ENCODE assay signal across 20 cellular contexts in genomic region chr19:39940221-39940833, GRCh38. TPM values are rescaled to one million over a fixed set of nuclear protein-coding genes. Genes with fewer than 3 reads are reported as not detected.
DNase-seq lines count a peak whose midpoint lies in the region; ATAC-seq, FAIRE-seq and TF ChIP-seq lines count a peak whose summit lies in the region.
"Had no signal": no experiment of that assay in that cellular context is flagged by ENCODE, and none has a peak within 500 bp of the region (broad histone marks: within the 10 kb centered on the region; RNA-seq: fewer than 3 reads in every experiment).

No MANE protein-coding gene starts in this region.

- H3K4me3 ChIP-seq in OCI-LY1 (ENCODE audit: low read depth, low read length, poor library complexity, severe bottlenecking): no peak overlapping the region
- H3K4me3 ChIP-seq: breast epithelium, dorsolateral prefrontal cortex, GM23338, right lobe of liver had no signal

- peaks cover 13% of the 10 kb centered on the region for H3K9me3 ChIP-seq in OCI-LY1 (ENCODE audit: low read length)
- H3K9me3 ChIP-seq: right lobe of liver, SK-N-SH had no signal

- H3K4me1 ChIP-seq in OCI-LY1 (ENCODE audit: insufficient read depth, low read length, severe bottlenecking): peaks cover 52% of the 10 kb centered on the region
- H3K4me1 ChIP-seq: breast epithelium had no signal

- peak overlapping the region in 1 of 2 donors; percentile 77 for H3K4me3 Mint-ChIP-seq in activated T-cell treated with anti-CD3 and anti-CD28 coated beads, Interleukin-2, amount 50 U/mL, for 72 hours
- peak overlapping the region; percentile 77 for H3K4me3 Mint-ChIP-seq in activated naive CD8-positive, alpha-beta T cell treated with anti-CD3 and anti-CD28 coated beads for 36 hours
- peak overlapping the region; percentile 56 for H3K4me3 Mint-ChIP-seq in stimulated activated effector memory CD8-positive, alpha-beta T cell treated with anti-CD3 and anti-CD28 coated beads, Interleukin-12 subunit alpha, Interleukin-12 subunit beta, amount 100 ng/mL, for 72 hours
- H3K4me3 Mint-ChIP-seq: GM23338 had no signal

- H4K20me1 ChIP-seq in OCI-LY1 (ENCODE audit: insufficient read depth, low read length): no peaks in the 10 kb centered on the region

- no peak overlapping the region; the same call in 1 of the 2 replicates for H3K9ac ChIP-seq in OCI-LY1 (ENCODE audit: low read length)
- H3K9ac ChIP-seq: SK-N-SH had no signal

- FAIRE-seq in frontal cortex (lab: Jason Lieb, UNC): no peak

- H3K9me3 Mint-ChIP-seq in activated T-cell treated with anti-CD3 and anti-CD28 coated beads, Interleukin-2, amount 50 U/mL, for 72 hours: peaks cover 0 to 5% of the 10 kb centered on the region in 2 donors
- H3K9me3 Mint-ChIP-seq in activated naive CD8-positive, alpha-beta T cell treated with anti-CD3 and anti-CD28 coated beads for 36 hours: peaks cover 17% of the 10 kb centered on the region
- peaks cover 13% of the 10 kb centered on the region for H3K9me3 Mint-ChIP-seq in stimulated activated effector memory CD8-positive, alpha-beta T cell treated with anti-CD3 and anti-CD28 coated beads, Interleukin-12 subunit alpha, Interleukin-12 subunit beta, amount 100 ng/mL, for 72 hours
- H3K9me3 Mint-ChIP-seq: GM23338 had no signal

- no peak for ATAC-seq in activated T-cell treated with anti-CD3 and anti-CD28 coated beads, Interleukin-2, amount 50 U/mL, for 72 hours (replicated peaks in 1 of 2)
- ATAC-seq in stimulated activated effector memory CD8-positive, alpha-beta T cell treated with anti-CD3 and anti-CD28 coated beads, Interleukin-12 subunit alpha, Interleukin-12 subunit beta, amount 100 ng/mL, for 72 hours: no peak
- ATAC-seq: esophagus mucosa, GM23338, right lobe of liver had no signal

- no peaks in the 10 kb centered on the region for H3K27me3 Mint-ChIP-seq in activated T-cell treated with anti-CD3 and anti-CD28 coated beads, Interleukin-2, amount 50 U/mL, for 72 hours (ENCODE audit: low read depth)
- H3K27me3 Mint-ChIP-seq in activated naive CD8-positive, alpha-beta T cell treated with anti-CD3 and anti-CD28 coated beads for 36 hours: no peaks in the 10 kb centered on the region

- H3K4me2 ChIP-seq in OCI-LY1 (ENCODE audit: low read length): no peak overlapping the region
- H3K4me2 ChIP-seq: GM23338, SK-N-SH had no signal

- H3F3A ChIP-seq in OCI-LY1 (ENCODE audit: insufficient read depth, low read length): 0 out of 2 replicates have a peak, but pooled peaks cover 7% of the 10 kb centered on the region

- no peaks in the 10 kb centered on the region for H3K27me3 ChIP-seq in OCI-LY1 (ENCODE audit: insufficient read depth, low read length)
- H3K27me3 ChIP-seq: right lobe of liver had no signal

- no peaks in the 10 kb centered on the region for H3K9me2 ChIP-seq in OCI-LY1 (ENCODE audit: low read depth, low read length)
- H3K9me2 ChIP-seq: SK-N-SH had no signal

- H3K4me1 Mint-ChIP-seq in activated T-cell treated with anti-CD3 and anti-CD28 coated beads, Interleukin-2, amount 50 U/mL, for 72 hours (ENCODE audit: low read depth): peaks cover 71% of the 10 kb centered on the region
- H3K4me1 Mint-ChIP-seq in activated naive CD8-positive, alpha-beta T cell treated with anti-CD3 and anti-CD28 coated beads for 36 hours: peaks cover 79% of the 10 kb centered on the region
- H3K4me1 Mint-ChIP-seq in stimulated activated effector memory CD8-positive, alpha-beta T cell treated with anti-CD3 and anti-CD28 coated beads, Interleukin-12 subunit alpha, Interleukin-12 subunit beta, amount 100 ng/mL, for 72 hours: peaks cover 70% of the 10 kb centered on the region

- no peak for DNase-seq in activated T-cell treated with anti-CD3 and anti-CD28 coated beads, Interleukin-2, amount 50 U/mL, for 72 hours
- no peak for DNase-seq in activated T-cell treated with anti-CD3 and anti-CD28 coated beads, Interleukin-2, amount 50 U/mL, for 48 hours
- DNase-seq in activated naive CD8-positive, alpha-beta T cell treated with anti-CD3 and anti-CD28 coated beads for 36 hours: no peak
- DNase-seq in stimulated activated effector memory CD8-positive, alpha-beta T cell treated with anti-CD3 and anti-CD28 coated beads, Interleukin-12 subunit alpha, Interleukin-12 subunit beta, amount 100 ng/mL, for 72 hours (ENCODE audit: low spot score in 2 of 2): no peak
- no peak for DNase-seq in NCI-H2227 treated with DMSO at 0.1 percent for 48 hours (lab: John Stamatoyannopoulos, UW)
- DNase-seq in AG20443 (ENCODE audit: low spot score): no peak
- no peak for DNase-seq in frontal cortex (ENCODE audit: low spot score in 2 of 2)
- DNase-seq: activated naive CD4-positive, alpha-beta T cell; dorsolateral prefrontal cortex; NCI-H1092; NCI-H2107; NCI-H526 treated with DMSO at 0.1 percent for 48 hours; right lobe of liver; SK-N-SH; substantia nigra had no signal

- TF ChIP-seq CTCF in OCI-LY1 (IDR thresholded peaks at IDR 0.05; ENCODE audit: low read length): no peak

- H3K36me3 Mint-ChIP-seq in activated T-cell treated with anti-CD3 and anti-CD28 coated beads, Interleukin-2, amount 50 U/mL, for 72 hours (ENCODE audit: insufficient read depth in 2 of 2): peaks cover 10 to 13% of the 10 kb centered on the region in 2 donors
- peaks cover 38% of the 10 kb centered on the region for H3K36me3 Mint-ChIP-seq in activated naive CD8-positive, alpha-beta T cell treated with anti-CD3 and anti-CD28 coated beads for 36 hours
- H3K36me3 Mint-ChIP-seq in stimulated activated effector memory CD8-positive, alpha-beta T cell treated with anti-CD3 and anti-CD28 coated beads, Interleukin-12 subunit alpha, Interleukin-12 subunit beta, amount 100 ng/mL, for 72 hours: no peaks in the 10 kb centered on the region

- peak overlapping the region; percentile 99 for H3K27ac ChIP-seq in OCI-LY1 (ENCODE audit: low read depth, low read length, poor library complexity, severe bottlenecking)
- H3K27ac ChIP-seq: breast epithelium, HL-60, right lobe of liver had no signal

- H3K36me3 ChIP-seq in OCI-LY1 (ENCODE audit: insufficient read depth, low read length): peaks cover 18% of the 10 kb centered on the region
- H3K36me3 ChIP-seq: breast epithelium, right lobe of liver had no signal

- H3K27ac Mint-ChIP-seq in activated T-cell treated with anti-CD3 and anti-CD28 coated beads, Interleukin-2, amount 50 U/mL, for 72 hours: peak overlapping the region; percentile 87
- peak overlapping the region; percentile 94 for H3K27ac Mint-ChIP-seq in activated naive CD8-positive, alpha-beta T cell treated with anti-CD3 and anti-CD28 coated beads for 36 hours
- peak overlapping the region; percentile 84 for H3K27ac Mint-ChIP-seq in stimulated activated effector memory CD8-positive, alpha-beta T cell treated with anti-CD3 and anti-CD28 coated beads, Interleukin-12 subunit alpha, Interleukin-12 subunit beta, amount 100 ng/mL, for 72 hours
- H3K27ac Mint-ChIP-seq: GM23338 had no signal

- no peaks in the 10 kb centered on the region for H3K79me2 ChIP-seq in OCI-LY1 (ENCODE audit: insufficient read depth, low read length)

- no peak overlapping the region for H2AFZ ChIP-seq in OCI-LY1 (ENCODE audit: low read length)
- H2AFZ ChIP-seq: GM23338 had no signal

RNA-seq across cellular contexts. Expression of gene FCGBP, which starts 5.9 kb away (rescaled TPM):
- 10 to 100 TPM in 1 of 2 donors, 1 to 10 TPM in 1; 7.2 to 13.4 TPM for total RNA-seq in activated T-cell treated with anti-CD3 and anti-CD28 coated beads, Interleukin-2, amount 50 U/mL, for 72 hours
- total RNA-seq in activated naive CD8-positive, alpha-beta T cell treated with anti-CD3 and anti-CD28 coated beads for 36 hours: 1 to 10 TPM; 7.0 to 8.0 TPM
- 0.82 TPM for total RNA-seq in frontal cortex

RNA-seq across cellular contexts. Expression of gene PSMC4, which starts 30.6 kb away (rescaled TPM):
- total RNA-seq in activated T-cell treated with anti-CD3 and anti-CD28 coated beads, Interleukin-2, amount 50 U/mL, for 72 hours: 100 to 1,000 TPM; 101 to 114 TPM
- 100 to 1,000 TPM; 169 to 170 TPM for total RNA-seq in activated naive CD8-positive, alpha-beta T cell treated with anti-CD3 and anti-CD28 coated beads for 36 hours
- 99.9 TPM for total RNA-seq in frontal cortex

RNA-seq across cellular contexts. Expression of gene ZNF546, which starts 56.5 kb away (rescaled TPM):
- total RNA-seq in activated T-cell treated with anti-CD3 and anti-CD28 coated beads, Interleukin-2, amount 50 U/mL, for 72 hours: 1 to 10 TPM; 4.5 to 6.1 TPM
- 1 to 10 TPM; 3.7 to 3.8 TPM for total RNA-seq in activated naive CD8-positive, alpha-beta T cell treated with anti-CD3 and anti-CD28 coated beads for 36 hours
- total RNA-seq in frontal cortex: 15.9 TPM
